Comparison of ENCODE assay signal across 21 cellular contexts in genomic region chr17:2410951-2411350, GRCh38.
"Had no signal": no experiment of that assay in that cellular context is flagged by ENCODE, and none has a peak within 500 bp of the region (broad histone marks: within the 10 kb centered on the region; RNA-seq: fewer than 3 reads in every experiment).

No MANE protein-coding gene starts in this region.

- FAIRE-seq: endothelial cell of umbilical vein had no signal

- DNase-seq: activated CD4-positive, alpha-beta T cell treated with anti-CD3 and anti-CD28 coated beads for 1 hour; activated CD4-positive, alpha-beta T cell treated with anti-CD3 and anti-CD28 coated beads, Interleukin-2, amount 50 U/mL, for 48 hours; activated naive CD4-positive, alpha-beta T cell treated with anti-CD3 and anti-CD28 coated beads, Interleukin-2, amount 10 ng/mL, durations not matched to agents 7 days and 5 days; activated T-cell treated with anti-CD3 and anti-CD28 coated beads, Interleukin-2, amount 50 U/mL, for 24 hours; caudate nucleus; effector CD8-positive, alpha-beta T cell; esophagus squamous epithelium; foreskin fibroblast; head of caudate nucleus; midbrain; T-helper 9 cell had no signal

- H3K9me3 ChIP-seq: adrenal gland, esophagus squamous epithelium, neutrophil, right atrium auricular region, thoracic aorta had no signal

- H3K27ac Mint-ChIP-seq: activated naive CD4-positive, alpha-beta T cell treated with anti-CD3 and anti-CD28 coated beads, Interleukin-2, amount 10 ng/mL, durations not matched to agents 7 days and 5 days; stimulated activated naive CD8-positive, alpha-beta T cell treated with anti-CD3 and anti-CD28 coated beads, Interleukin-15, Interleukin-2, amounts not matched to agents 100 ng/mL and 50 ng/mL, for 24 hours had no signal

- H3K4me3 ChIP-seq: adrenal gland, coronary artery, esophagus squamous epithelium, lung, right atrium auricular region, SK-N-MC, smooth muscle cell, thoracic aorta had no signal

- H3K9me3 Mint-ChIP-seq: activated naive CD4-positive, alpha-beta T cell treated with anti-CD3 and anti-CD28 coated beads, Interleukin-2, amount 10 ng/mL, durations not matched to agents 7 days and 5 days; activated T-cell treated with anti-CD3 and anti-CD28 coated beads, Interleukin-2, amount 50 U/mL, for 24 hours; stimulated activated naive CD8-positive, alpha-beta T cell treated with anti-CD3 and anti-CD28 coated beads, Interleukin-15, Interleukin-2, amounts not matched to agents 100 ng/mL and 50 ng/mL, for 24 hours had no signal

- H3K27me3 Mint-ChIP-seq: activated naive CD4-positive, alpha-beta T cell treated with anti-CD3 and anti-CD28 coated beads, Interleukin-2, amount 10 ng/mL, durations not matched to agents 7 days and 5 days; activated T-cell treated with anti-CD3 and anti-CD28 coated beads, Interleukin-2, amount 50 U/mL, for 24 hours; stimulated activated naive CD8-positive, alpha-beta T cell treated with anti-CD3 and anti-CD28 coated beads, Interleukin-15, Interleukin-2, amounts not matched to agents 100 ng/mL and 50 ng/mL, for 24 hours had no signal

- H3K27ac ChIP-seq: adrenal gland, coronary artery, neutrophil, SK-N-MC, thoracic aorta had no signal

- H3K36me3 ChIP-seq: adrenal gland, neutrophil, right atrium auricular region, thoracic aorta had no signal

- H3K4me2 ChIP-seq: smooth muscle cell had no signal

- H3K4me3 Mint-ChIP-seq: activated naive CD4-positive, alpha-beta T cell treated with anti-CD3 and anti-CD28 coated beads, Interleukin-2, amount 10 ng/mL, durations not matched to agents 7 days and 5 days; activated T-cell treated with anti-CD3 and anti-CD28 coated beads, Interleukin-2, amount 50 U/mL, for 24 hours; stimulated activated naive CD8-positive, alpha-beta T cell treated with anti-CD3 and anti-CD28 coated beads, Interleukin-15, Interleukin-2, amounts not matched to agents 100 ng/mL and 50 ng/mL, for 24 hours had no signal

- H3K27me3 ChIP-seq: adrenal gland, esophagus squamous epithelium, neutrophil, right atrium auricular region had no signal

- H3K36me3 Mint-ChIP-seq: activated naive CD4-positive, alpha-beta T cell treated with anti-CD3 and anti-CD28 coated beads, Interleukin-2, amount 10 ng/mL, durations not matched to agents 7 days and 5 days had no signal
